15 cellular contexts compared by ENCODE assay signal in the genomic region with DNA sequence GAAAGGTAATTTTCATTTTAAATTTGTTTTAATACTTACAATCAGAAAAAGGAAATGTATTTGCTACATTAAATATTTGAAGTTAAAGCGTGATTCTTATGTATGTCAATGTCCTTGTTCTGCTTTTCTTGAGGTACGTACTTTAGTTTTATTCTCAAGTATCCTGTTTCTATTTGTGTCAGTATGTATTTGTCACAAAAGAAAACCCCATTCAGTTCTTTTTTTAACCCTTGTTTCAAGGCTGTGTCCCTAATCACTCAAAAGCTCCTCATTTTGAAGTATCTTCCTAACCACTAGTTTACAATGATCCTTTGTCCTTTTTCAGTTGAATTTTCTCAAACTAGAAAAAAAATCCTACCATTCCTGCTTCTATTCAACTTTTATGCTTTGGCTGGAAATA. TPM values are rescaled to one million over a fixed set of nuclear protein-coding genes. Genes with fewer than 3 reads are reported as not detected.
A peak's percentile ranks its signal among the peaks of the same experiment; 100 is the strongest.
DNase-seq lines count a peak whose midpoint lies in the region; ATAC-seq, FAIRE-seq and TF ChIP-seq lines count a peak whose summit lies in the region.
"Had no signal": no experiment of that assay in that cellular context is flagged by ENCODE, and none has a peak within 500 bp of the region (broad histone marks: within the 10 kb centered on the region; RNA-seq: fewer than 3 reads in every experiment).

No MANE protein-coding gene starts in this region.

- FAIRE-seq in endothelial cell of umbilical vein (lab: Jason Lieb, UNC): no peak

- peak; percentile 87 for ATAC-seq in GM18861 (IDR thresholded peaks at IDR 0.05; ENCODE audit: unreplicated experiment)
- ATAC-seq in GM21528 (IDR thresholded peaks at IDR 0.05; ENCODE audit: low FRiP score, unreplicated experiment): peak; percentile 82
- ATAC-seq in HG03097 (IDR thresholded peaks at IDR 0.05; ENCODE audit: low FRiP score, unreplicated experiment): peak; percentile 69
- ATAC-seq: activated CD4-positive, CD25-positive, alpha-beta regulatory T cell treated with anti-CD3 and anti-CD28 coated beads, Interleukin-2, amount 50 U/mL, for 24 hours had no signal

- no peaks in the 10 kb centered on the region for H4K20me1 ChIP-seq in endothelial cell of umbilical vein (replicated peaks; ENCODE audit: control insufficient read depth, extremely low read depth, insufficient read depth, low read length)
- H4K20me1 ChIP-seq in osteoblast (ENCODE audit: insufficient read depth, low read length): no peaks in the 10 kb centered on the region
- H4K20me1 ChIP-seq in GM23248 (ENCODE audit: insufficient read depth): no peaks in the 10 kb centered on the region

- no TSS peak for BruUV-seq in endothelial cell of umbilical vein (replicated peaks; lab: Mats Ljungman, UMichigan)

- no peak overlapping the region for H3K4me3 ChIP-seq in endothelial cell of umbilical vein (replicated peaks in 1 of 3; ENCODE audit: insufficient read depth in 1 of 3, low read depth in 1 of 3, low read length in 3 of 3)
- no peak overlapping the region for H3K4me3 ChIP-seq in osteoblast (ENCODE audit: insufficient read depth, low read length)
- no peak overlapping the region for H3K4me3 ChIP-seq in GM23248

- no peak for TF ChIP-seq POLR2A in endothelial cell of umbilical vein (IDR thresholded peaks at IDR 0.05; ENCODE audit: low read depth, low read length)

- no peak overlapping the region for H2AFZ ChIP-seq in endothelial cell of umbilical vein (ENCODE audit: low read depth, low read length)
- H2AFZ ChIP-seq in osteoblast (ENCODE audit: low read length): no peak overlapping the region
- H2AFZ ChIP-seq in GM23248: no peak overlapping the region

- H3K9ac ChIP-seq in endothelial cell of umbilical vein (replicated peaks; ENCODE audit: extremely low read depth, insufficient read depth, low read length): peak overlapping the region; percentile 34
- no peak overlapping the region for H3K9ac ChIP-seq in GM23248
- H3K9ac ChIP-seq: KMS-11 had no signal

- dilution Hi-C loops in endothelial cell of umbilical vein (cut with MboI; ENCODE audit: extremely low pct_ligation_motif_present, low sequenced_read_pairs): no loop called here

- H3F3A ChIP-seq in GM23248 (ENCODE audit: insufficient read depth): no peaks in the 10 kb centered on the region

- peaks cover 0 to 5% of the 10 kb centered on the region in 2 experiments for H3K36me3 ChIP-seq in endothelial cell of umbilical vein (ENCODE audit: control insufficient read depth in 2 of 2, extremely low read depth in 1 of 2, insufficient read depth in 2 of 2, low read length in 2 of 2)
- H3K36me3 ChIP-seq in osteoblast (ENCODE audit: insufficient read depth, low read length): peaks cover 3% of the 10 kb centered on the region
- 0 out of 2 replicates have a peak, but pooled peaks cover 6% of the 10 kb centered on the region for H3K36me3 ChIP-seq in GM23248 (ENCODE audit: low read depth)

- no peaks in the 10 kb centered on the region for H3K9me1 ChIP-seq in endothelial cell of umbilical vein (replicated peaks; ENCODE audit: control insufficient read depth, extremely low read depth, insufficient read depth, low read length)

- no peaks in the 10 kb centered on the region for H3K9me3 ChIP-seq in endothelial cell of umbilical vein (replicated peaks; ENCODE audit: control insufficient read depth, insufficient read depth, low read length)
- H3K9me3 ChIP-seq in osteoblast (ENCODE audit: low read depth, low read length): no peaks in the 10 kb centered on the region
- no peaks in the 10 kb centered on the region for H3K9me3 ChIP-seq in GM23248 (ENCODE audit: low read depth)
- H3K9me3 ChIP-seq: neutrophil had no signal

- DNase-seq in endothelial cell of umbilical vein (ENCODE audit: low read depth, low spot score) (peak; percentile 13), osteoblast (ENCODE audit: insufficient read length, low spot score, missing footprints) (no peak), GM23248 (no peak), NCI-H446 (lab: John Stamatoyannopoulos, UW) (no peak)
- DNase-seq in activated T-cell treated with anti-CD3 and anti-CD28 coated beads, Interleukin-2, amount 50 U/mL, for 48 hours: no peak
- DNase-seq: caudate nucleus, H7, immature natural killer cell, SHP77 had no signal

- H3K27me3 ChIP-seq in endothelial cell of umbilical vein (ENCODE audit: control insufficient read depth in 2 of 2, insufficient read depth in 2 of 2, low read length in 2 of 2) (no peaks in the 10 kb centered on the region), osteoblast (ENCODE audit: insufficient read depth, low read length) (no peaks in the 10 kb centered on the region), GM23248 (replicated peaks; ENCODE audit: insufficient read depth) (no peaks in the 10 kb centered on the region)
- H3K27me3 ChIP-seq: neutrophil had no signal

- H3K4me1 ChIP-seq in endothelial cell of umbilical vein (ENCODE audit: control insufficient read depth, extremely low read depth, insufficient read depth, low read length): peaks cover 33% of the 10 kb centered on the region
- no peaks in the 10 kb centered on the region for H3K4me1 ChIP-seq in osteoblast (ENCODE audit: insufficient read depth, low read length)
- no peaks in the 10 kb centered on the region for H3K4me1 ChIP-seq in GM23248 (ENCODE audit: insufficient read depth)

- H3K4me2 ChIP-seq in endothelial cell of umbilical vein (ENCODE audit: insufficient read depth, low read length) (peak overlapping the region; percentile 40), osteoblast (ENCODE audit: insufficient read depth, low read length) (no peak overlapping the region), GM23248 (ENCODE audit: unreplicated experiment) (no peak overlapping the region)
- H3K4me2 ChIP-seq: KMS-11 had no signal

- WGBS in GM23248 (ENCODE audit: low coverage in 1 of 2, low lambda C conversion rate in 2 of 2, missing lambda C conversion rate in 2 of 2), 2 experiments: 95 to 97% methylated on average over 2 of the region's 2 CpGs

- POLR2A ChIA-PET in endothelial cell of umbilical vein (lab: Charles Lee): no interaction called here

- H3K27ac ChIP-seq in endothelial cell of umbilical vein (ENCODE audit: insufficient read depth, low read depth, low read length) (peak overlapping the region; percentile 72), osteoblast (ENCODE audit: low read depth, low read length) (no peak overlapping the region), GM23248 (no peak overlapping the region)
- H3K27ac ChIP-seq: KMS-11, neutrophil had no signal

- H3K79me2 ChIP-seq in endothelial cell of umbilical vein (ENCODE audit: control insufficient read depth, insufficient read depth, low read length): peaks cover 17% of the 10 kb centered on the region
- H3K79me2 ChIP-seq in osteoblast (ENCODE audit: insufficient read depth, low read length): peaks cover 6% of the 10 kb centered on the region
- peaks cover 7% of the 10 kb centered on the region for H3K79me2 ChIP-seq in GM23248 (ENCODE audit: insufficient read depth)

- in situ Hi-C loops in GM23248 (cut with MboI): no loop called here

- intact Hi-C loops in endothelial cell of umbilical vein (cut with micrococcal nuclease): loop anchor here (2.0 to 5.0 kb wide), 2 partner anchors 51 to 163 kb away; partner anchors contain the start of gene ADRB1

- TF ChIP-seq CTCF in endothelial cell of umbilical vein (IDR thresholded peaks at IDR 0.05; ENCODE audit: extremely low read depth in 1 of 2, insufficient read depth in 1 of 2, low read depth in 1 of 2, low read length in 2 of 2) (no peak), osteoblast (IDR thresholded peaks at IDR 0.05; ENCODE audit: extremely low read depth, low read depth, low read length) (no peak)

- CTCF ChIA-PET in endothelial cell of umbilical vein (lab: Charles Lee): no interaction called here

- no peaks in the 10 kb centered on the region for H3K9me2 ChIP-seq in GM23248 (ENCODE audit: insufficient read depth)

TF ChIP-seq in endothelial cell of umbilical vein, 7 proteins besides CTCF, POLR2A, EP300 and RAD21 (continues in another document):
- TF ChIP-seq FOS (IDR thresholded peaks at IDR 0.05; ENCODE audit: borderline replicate concordance, insufficient read depth, low read length) (no peak), MYC (IDR thresholded peaks at IDR 0.05; ENCODE audit: low read depth, low read length) (no peak), POLR2AphosphoS5 (IDR thresholded peaks at IDR 0.05; ENCODE audit: insufficient read depth, low read depth, low read length) (no peak), JUN (IDR thresholded peaks at IDR 0.05; ENCODE audit: borderline replicate concordance, insufficient read depth, insufficient read length, low read depth) (no peak), GATA2 (IDR thresholded peaks at IDR 0.05; ENCODE audit: insufficient read depth, insufficient read length, low read depth, low read length) (no peak)
- TF ChIP-seq, protein P1, sequence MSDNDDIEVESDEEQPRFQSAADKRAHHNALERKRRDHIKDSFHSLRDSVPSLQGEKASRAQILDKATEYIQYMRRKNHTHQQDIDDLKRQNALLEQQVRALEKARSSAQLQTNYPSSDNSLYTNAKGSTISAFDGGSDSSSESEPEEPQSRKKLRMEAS (IDR thresholded peaks at IDR 0.05; ENCODE audit: insufficient read depth, insufficient read length): no peak

RNA-seq across cellular contexts. Expression of gene NHLRC2, which starts 25.2 kb away (rescaled TPM):
- total RNA-seq in endothelial cell of umbilical vein (28.2 and 34.5 TPM in 2 replicates), osteoblast (15.6 and 16.2 TPM in 2 replicates)
- polyA plus RNA-seq in endothelial cell of umbilical vein (4.3 and 5.2 TPM in 2 replicates), GM23248 (2016; fragmentation: Nextera tagmentation; extraction: Ambion mirVana) (9.0 and 10.1 TPM in 2 replicates)
- polyA plus RNA-seq in endothelial cell of umbilical vein (2011; cell fraction: cytosol; rRNA removed): 4.2 and 4.6 TPM in 2 replicates
- 11.4 and 13.7 TPM in 2 replicates for polyA plus RNA-seq in endothelial cell of umbilical vein (2011; cell fraction: nucleus; rRNA removed)
- polyA plus RNA-seq in endothelial cell of umbilical vein (2012): 6.0 and 6.5 TPM in 2 replicates
- 25.8 and 40.7 TPM in 2 replicates for polyA minus RNA-seq in endothelial cell of umbilical vein
- polyA minus RNA-seq in endothelial cell of umbilical vein (2011; cell fraction: cytosol; rRNA and poly(A)+ RNA removed): 14.7 TPM
- 40.8 and 52.8 TPM in 2 replicates for polyA minus RNA-seq in endothelial cell of umbilical vein (2011; cell fraction: nucleus; rRNA and poly(A)+ RNA removed)
- 10.2 and 20.7 TPM in 2 replicates for total RNA-seq in GM23248 (2014; rRNA removed; shearing (Covaris generic))

RNA-seq across cellular contexts. Expression of gene DCLRE1A, which starts 25.8 kb away (rescaled TPM):
- total RNA-seq in endothelial cell of umbilical vein (5.4 and 6.7 TPM in 2 replicates), osteoblast (5.0 and 5.1 TPM in 2 replicates)
- polyA plus RNA-seq in endothelial cell of umbilical vein (2.9 and 3.6 TPM in 2 replicates), GM23248 (2016; fragmentation: Nextera tagmentation; extraction: Ambion mirVana) (2.5 and 2.6 TPM in 2 replicates)
- 3.9 and 4.4 TPM in 2 replicates for polyA plus RNA-seq in endothelial cell of umbilical vein (2011; cell fraction: cytosol; rRNA removed)
- 3.6 and 4.6 TPM in 2 replicates for polyA plus RNA-seq in endothelial cell of umbilical vein (2011; cell fraction: nucleus; rRNA removed)
- polyA plus RNA-seq in endothelial cell of umbilical vein (2012): 4.1 and 6.9 TPM in 2 replicates
- 7.2 and 8.7 TPM in 2 replicates for polyA minus RNA-seq in endothelial cell of umbilical vein
- 9.4 TPM for polyA minus RNA-seq in endothelial cell of umbilical vein (2011; cell fraction: cytosol; rRNA and poly(A)+ RNA removed)
- 3.1 and 4.7 TPM in 2 replicates for polyA minus RNA-seq in endothelial cell of umbilical vein (2011; cell fraction: nucleus; rRNA and poly(A)+ RNA removed)
- total RNA-seq in GM23248 (2014; rRNA removed; shearing (Covaris generic)): 3.2 and 4.0 TPM in 2 replicates
